ENCODE assay signal across 9 cellular contexts in genomic region chr12:51823875-51824565, GRCh38. TPM values are rescaled to one million over a fixed set of nuclear protein-coding genes. Genes with fewer than 3 reads are reported as not detected.
A peak's percentile ranks its signal among the peaks of the same experiment; 100 is the strongest.
DNase-seq lines count a peak whose midpoint lies in the region; ATAC-seq, FAIRE-seq and TF ChIP-seq lines count a peak whose summit lies in the region.
"Had no signal": no experiment of that assay in that cellular context is flagged by ENCODE, and none has a peak within 500 bp of the region (broad histone marks: within the 10 kb centered on the region; RNA-seq: fewer than 3 reads in every experiment).

No MANE protein-coding gene starts in this region.

- no peak for ATAC-seq in CD8-positive, alpha-beta T cell
- peak; percentile 67 for ATAC-seq in HCT116
- peak; percentile 86 for ATAC-seq in K562
- no peak for ATAC-seq in GM19324 (IDR thresholded peaks at IDR 0.05; ENCODE audit: low FRiP score, unreplicated experiment)
- no peak for ATAC-seq in GM21447 (IDR thresholded peaks at IDR 0.05; ENCODE audit: unreplicated experiment)

- no peaks in the 10 kb centered on the region for H3K79me2 ChIP-seq in HCT116 (ENCODE audit: insufficient read depth, low read length)
- H3K79me2 ChIP-seq in K562 (ENCODE audit: control insufficient read depth, insufficient read depth, low read length), result no peaks in the 10 kb centered on the region
- H3K79me2 ChIP-seq in keratinocyte (ENCODE audit: control insufficient read depth, insufficient read depth, low read length), result no peaks in the 10 kb centered on the region

- TF ChIP-seq RAD21 in HCT116 (IDR thresholded peaks at IDR 0.05; ENCODE audit: low read depth) (peak; percentile 86), K562 (CRISPR knock-in tag; conservative IDR thresholded peaks at IDR 0.05 in 1 of 2, IDR thresholded peaks at IDR 0.05 in 1 of 2) (peak; percentile 43 to 69)

- RAD21 ChIA-PET in HCT116 (lab: Charles Lee; ENCODE audit: low non-redundant PET in 1 of 2, low total read pairs in 2 of 2, uncharacterized antibody in 2 of 2, unreplicated experiment in 2 of 2), result interaction anchor here (0.8 to 1.4 kb wide), 4 partner anchors 51 to 453 kb away, joined by 3 to 4 read pairs (median 4); no protein-coding TSS in a partner anchor

- TF ChIP-seq POLR2A in HCT116 (IDR thresholded peaks at IDR 0.05; ENCODE audit: borderline replicate concordance, extremely low read depth, insufficient read depth, insufficient read length), result no peak
- TF ChIP-seq POLR2A in K562 (conservative IDR thresholded peaks at IDR 0.05), result no peak

- FAIRE-seq in K562 (lab: Jason Lieb, UNC), result peak; percentile 97
- FAIRE-seq in keratinocyte (lab: Jason Lieb, UNC), result peak; percentile 98
- peak; percentile 59 for FAIRE-seq in urothelium cell line (lab: Jason Lieb, UNC)

- peak overlapping the region; percentile 62 for H3K27ac Mint-ChIP-seq in CD8-positive, alpha-beta T cell

- H2AFZ ChIP-seq in HCT116 (ENCODE audit: low read depth, low read length, poor library complexity, severe bottlenecking), result no peak overlapping the region
- H2AFZ ChIP-seq in K562 (ENCODE audit: low read depth, low read length), result no peak overlapping the region
- no peak overlapping the region for H2AFZ ChIP-seq in keratinocyte (ENCODE audit: control insufficient read depth, low read length)

- H4K20me1 ChIP-seq in HCT116 (ENCODE audit: insufficient read depth) (no peaks in the 10 kb centered on the region), K562 (replicated peaks; ENCODE audit: control insufficient read depth, insufficient read depth, low read length) (no peaks in the 10 kb centered on the region), keratinocyte (ENCODE audit: control insufficient read depth, extremely low read depth, insufficient read depth, low read length) (no peaks in the 10 kb centered on the region)

- peaks cover 41% of the 10 kb centered on the region for H3K4me1 Mint-ChIP-seq in CD8-positive, alpha-beta T cell (ENCODE audit: low read depth)

- no peaks in the 10 kb centered on the region for H3K27me3 ChIP-seq in CD8-positive, alpha-beta T cell (ENCODE audit: insufficient read depth, low read length)
- H3K27me3 ChIP-seq in HCT116 (ENCODE audit: insufficient read depth, low read length), result no peaks in the 10 kb centered on the region
- peaks cover 5 to 57% of the 10 kb centered on the region in 2 experiments; a peak in 4 of 5 replicates for H3K27me3 ChIP-seq in K562 (ENCODE audit: control insufficient read depth in 2 of 2, insufficient read depth in 2 of 2, low read length in 2 of 2)
- peaks cover 42% of the 10 kb centered on the region for H3K27me3 ChIP-seq in keratinocyte (ENCODE audit: control insufficient read depth, extremely low read depth, insufficient read depth, low read length)

- 3% methylated on average over 6 of the region's 6 CpGs for WGBS in K562 (ENCODE audit: insufficient coverage, low coverage, missing lambda C conversion rate)

- no TSS peak for BruUV-seq in HCT116 (replicated peaks; lab: Mats Ljungman, UMichigan)
- BruUV-seq in K562 (replicated peaks; lab: Mats Ljungman, UMichigan), result no TSS peak

- TF ChIP-seq CTCF in CD8-positive, alpha-beta T cell (IDR thresholded peaks at IDR 0.05), result peak; percentile 18
- TF ChIP-seq CTCF in HCT116 (IDR thresholded peaks at IDR 0.05 in 2 of 3, conservative IDR thresholded peaks at IDR 0.05 in 1 of 3; ENCODE audit: borderline replicate concordance in 1 of 3, insufficient read depth in 1 of 3, low read depth in 2 of 3, low read length in 2 of 3), result peak; percentile 67 to 74 (median 69)
- TF ChIP-seq CTCF in K562 (IDR thresholded peaks at IDR 0.05 in 2 of 3, conservative IDR thresholded peaks at IDR 0.05 in 1 of 3; ENCODE audit: insufficient read depth in 2 of 3, low read depth in 1 of 3, low read length in 3 of 3), result peak; percentile 70 to 76 (median 74)
- TF ChIP-seq CTCF in keratinocyte (optimal IDR thresholded peaks at IDR 0.05 in 1 of 3, IDR thresholded peaks at IDR 0.05 in 1 of 3, conservative IDR thresholded peaks at IDR 0.05 in 1 of 3; ENCODE audit: extremely low read depth in 1 of 3, insufficient read depth in 2 of 3, low read length in 3 of 3), result peak; percentile 75 to 86 (median 82)

- in situ Hi-C loops in K562 (cut with MboI), result no loop called here

- H3K36me3 Mint-ChIP-seq in CD8-positive, alpha-beta T cell, result no peaks in the 10 kb centered on the region

- H3K9me2 ChIP-seq in HCT116 (ENCODE audit: insufficient read depth), result no peaks in the 10 kb centered on the region

- H3K4me3 Mint-ChIP-seq in CD8-positive, alpha-beta T cell, result no peak overlapping the region

- peak in 2 of 7 experiments; percentile 22 to 27 for DNase-seq in CD8-positive, alpha-beta T cell
- DNase-seq in HCT116 (ENCODE audit: low read depth, low spot score) (peak; percentile 59), NCI-H510A treated with DMSO at 0.1 percent for 48 hours (lab: John Stamatoyannopoulos, UW) (peak; percentile 73), K562 (ENCODE audit: extremely low read depth in 1 of 4, low spot score in 3 of 4) (peak in 2 of 4 experiments; percentile 48 to 69), keratinocyte (ENCODE audit: low read depth, low spot score) (no peak), urothelium cell line (ENCODE audit: low spot score) (peak; percentile 71)

- H3K9ac ChIP-seq in HCT116 (ENCODE audit: low read length) (no peak overlapping the region), K562 (ENCODE audit: insufficient read depth in 1 of 2, low read depth in 2 of 2, low read length in 2 of 2) (no peak overlapping the region), keratinocyte (ENCODE audit: control insufficient read depth, extremely low read depth, insufficient read depth, low read length) (no peak overlapping the region)

- H3K9me1 ChIP-seq in K562 (ENCODE audit: control insufficient read depth, insufficient read depth, low read length) (no peaks in the 10 kb centered on the region), keratinocyte (ENCODE audit: control insufficient read depth, extremely low read depth, insufficient read depth, low read length) (no peaks in the 10 kb centered on the region)

- H3K4me1 ChIP-seq in CD8-positive, alpha-beta T cell (ENCODE audit: insufficient read depth, low read length), result peaks cover 23% of the 10 kb centered on the region
- H3K4me1 ChIP-seq in HCT116 (ENCODE audit: control insufficient read depth in 1 of 2, insufficient read depth in 2 of 2, low read length in 2 of 2) (peaks cover 10 to 26% of the 10 kb centered on the region in 2 experiments), K562 (replicated peaks in 1 of 2; ENCODE audit: control insufficient read depth in 2 of 2, insufficient read depth in 2 of 2, low read length in 2 of 2) (peaks cover 12 to 23% of the 10 kb centered on the region in 2 experiments; a peak in 4 of 5 replicates), keratinocyte (ENCODE audit: control insufficient read depth, extremely low read depth, insufficient read depth, low read length) (peaks cover 12% of the 10 kb centered on the region)

- intact Hi-C loops in CD8-positive, alpha-beta T cell (cut with DNase I, micrococcal nuclease), result loop anchor here (1.0 to 10.0 kb wide), 5 partner anchors 63 to 403 kb away; partner anchors contain the start of genes ANKRD33 (in 1 of the 2), SCN8A (in 1 of the 2) and SLC4A8 (in 1 of the 2)
- intact Hi-C loops in HCT116 (cut with micrococcal nuclease), result loop anchor here (1.0 to 2.0 kb wide), 2 partner anchors 291 to 403 kb away; no protein-coding TSS in a partner anchor
- intact Hi-C loops in K562 (cut with micrococcal nuclease), result loop anchor here (5.0 to 10.0 kb wide), 3 partner anchors 53 to 402 kb away; partner anchors contain the start of gene SLC4A8

- H3K4me2 ChIP-seq in HCT116 (ENCODE audit: low read length), result no peak overlapping the region
- no peak overlapping the region for H3K4me2 ChIP-seq in K562 (ENCODE audit: insufficient read depth, low read length)
- H3K4me2 ChIP-seq in keratinocyte (ENCODE audit: control insufficient read depth, extremely low read depth, insufficient read depth, low read depth, low read length), result no peak overlapping the region

- no peaks in the 10 kb centered on the region for H3K9me3 ChIP-seq in CD8-positive, alpha-beta T cell (ENCODE audit: low read length)
- H3K9me3 ChIP-seq in HCT116 (ENCODE audit: control insufficient read depth in 1 of 2, insufficient read depth in 1 of 2, low read depth in 1 of 2, low read length in 2 of 2) (no peaks in the 10 kb centered on the region), K562 (replicated peaks; ENCODE audit: control insufficient read depth, insufficient read depth, low read depth, low read length) (no peaks in the 10 kb centered on the region), keratinocyte (ENCODE audit: control insufficient read depth, low read depth, low read length) (no peaks in the 10 kb centered on the region)
- H3K9me3 ChIP-seq: neutrophil had no signal

- no peak overlapping the region for H3K27ac ChIP-seq in CD8-positive, alpha-beta T cell (ENCODE audit: low read depth, low read length)
- H3K27ac ChIP-seq in HCT116 (ENCODE audit: low read depth, low read length) (no peak overlapping the region), K562 (ENCODE audit: extremely low read depth, low read depth, low read length) (no peak overlapping the region), keratinocyte (ENCODE audit: control insufficient read depth, insufficient read depth, low read length) (no peak overlapping the region)
- H3K27ac ChIP-seq: neutrophil had no signal

- dilution Hi-C loops in keratinocyte (cut with MboI; ENCODE audit: extremely low pct_ligation_motif_present, low sequenced_read_pairs), result no loop called here

- CTCF ChIA-PET in CD8-positive, alpha-beta T cell (lab: Charles Lee), result interaction anchor here (0.6 to 2.4 kb wide), 17 partner anchors 8 to 549 kb away, joined by 3 to 17 read pairs (median 4); a partner anchor contains a TSS
- CTCF ChIA-PET in HCT116 (lab: Charles Lee), result interaction anchor here (0.7 to 2.4 kb wide), 20 partner anchors 8 to 555 kb away, joined by 3 to 54 read pairs (median 5); partner anchors contain the start of gene SLC4A8
- CTCF ChIA-PET in K562 (lab: Yijun Ruan, JAX; ENCODE audit: low intra/inter-chr PET ratio), result interaction anchor here (1.2 kb wide), 1 partner anchor 402 kb away, joined by 6 read pairs; no protein-coding TSS in a partner anchor

- H3K36me3 ChIP-seq in CD8-positive, alpha-beta T cell (ENCODE audit: insufficient read depth, low read length), result no peaks in the 10 kb centered on the region
- no peaks in the 10 kb centered on the region for H3K36me3 ChIP-seq in HCT116 (ENCODE audit: control insufficient read depth in 1 of 2, insufficient read depth in 2 of 2, low read length in 2 of 2)
- no peaks in the 10 kb centered on the region for H3K36me3 ChIP-seq in K562 (ENCODE audit: control insufficient read depth, insufficient read depth, low read length)
- H3K36me3 ChIP-seq in keratinocyte (ENCODE audit: control insufficient read depth in 2 of 2, extremely low read depth in 1 of 2, insufficient read depth in 2 of 2, low read length in 2 of 2), result no peaks in the 10 kb centered on the region
- H3K36me3 ChIP-seq: neutrophil had no signal

- POLR2A ChIA-PET in CD8-positive, alpha-beta T cell (lab: Charles Lee), result interaction anchor here (1.0 to 1.9 kb wide), 3 partner anchors 9 to 151 kb away, joined by 3 to 8 read pairs (median 3); a partner anchor contains a TSS
- POLR2A ChIA-PET in HCT116 (lab: Charles Lee) (interaction anchor here (1.0 kb wide), 1 partner anchor 403 kb away, joined by 3 read pairs; no protein-coding TSS in a partner anchor), K562 (lab: Yijun Ruan, JAX) (interaction anchor here (0.7 to 0.9 kb wide), 2 partner anchors 11 to 18 kb away, joined by 3 to 4 read pairs; no protein-coding TSS in a partner anchor)

- H3K4me3 ChIP-seq in CD8-positive, alpha-beta T cell (ENCODE audit: low read depth, low read length), result no peak overlapping the region
- H3K4me3 ChIP-seq in HCT116 (replicated peaks in 1 of 2; ENCODE audit: low read depth in 1 of 2, low read length in 2 of 2), result no peak overlapping the region
- H3K4me3 ChIP-seq in K562, result no peak overlapping the region
- no peak overlapping the region for H3K4me3 ChIP-seq in keratinocyte (ENCODE audit: control insufficient read depth in 2 of 3, extremely low read depth in 1 of 3, insufficient read depth in 2 of 3, low read depth in 1 of 3, low read length in 3 of 3)

- no peaks in the 10 kb centered on the region for H3K27me3 Mint-ChIP-seq in CD8-positive, alpha-beta T cell (ENCODE audit: low read depth)

- no peaks in the 10 kb centered on the region for H3K9me3 Mint-ChIP-seq in CD8-positive, alpha-beta T cell

- TF ChIP-seq EP300 in K562 (IDR thresholded peaks at IDR 0.05; ENCODE audit: low read length), result no peak

RNA-seq across cellular contexts. Expression of gene FIGNL2, which starts 24.5 kb away (rescaled TPM):
- total RNA-seq in CD8-positive, alpha-beta T cell, result 1 to 10 TPM; 1.5 to 1.9 TPM
- total RNA-seq in HCT116 (2021; ENCODE audit: unreplicated experiment) (0.27 TPM), K562 (2014; rRNA removed) (not detected in 2 replicates), K562 (2014; rRNA removed; fragmentation: Illumina TruSeq; extraction: Trizol) (not detected in 2 replicates), K562 (2015; rRNA removed; fragmentation: Illumina TruSeq; extraction: Trizol) (not detected in 2 replicates), K562 (2021) (not detected in 2 replicates)
- polyA plus RNA-seq in HCT116 (2012), result 0.04 and 0.05 TPM in 2 replicates
- total RNA-seq in K562 (2011; cell fraction: chromatin; rRNA removed; ENCODE audit: low replicate concordance), result 0.07 TPM in 1 of 2 replicates, not detected in the other
- total RNA-seq in K562 (2011; cell fraction: nucleolus; rRNA removed), result 0.17 TPM in 1 of 2 replicates, not detected in the other
- not detected in 2 replicates for total RNA-seq in K562 (2011; cell fraction: nucleoplasm; rRNA removed)
- polyA plus RNA-seq in K562 (2011; rRNA removed) (0.01 TPM in 1 of 2 replicates, not detected in the other), K562 (2014; fragmentation: Illumina TruSeq; extraction: Trizol) (not detected in 2 replicates), K562 (2014; fragmentation: Nextera tagmentation; extraction: Ambion mirVana) (not detected), K562 (2014; rRNA removed) (not detected in 2 replicates), keratinocyte (not detected in 3 replicates)
- 0.01 TPM in 1 of 2 replicates, not detected in the other for polyA plus RNA-seq in K562 (2011; cell fraction: cytosol; rRNA removed)
- polyA plus RNA-seq in K562 (2011; cell fraction: nucleus; rRNA removed), result 0.04 TPM in 1 of 2 replicates, not detected in the other
- not detected in 2 replicates for polyA plus RNA-seq in K562 (2012)
- not detected in 2 replicates for polyA minus RNA-seq in K562 (2011; rRNA and poly(A)+ RNA removed)
- polyA minus RNA-seq in K562 (2011; cell fraction: cytosol; rRNA and poly(A)+ RNA removed), result not detected in 2 replicates
- not detected in 2 replicates for polyA minus RNA-seq in K562 (2011; cell fraction: nucleus; rRNA and poly(A)+ RNA removed)
- polyA plus RNA-seq in keratinocyte (2011; ENCODE audit: low read depth), result not detected
- not detected in 2 replicates for polyA plus RNA-seq in keratinocyte (2011; cell fraction: cytosol; rRNA removed)
- polyA plus RNA-seq in keratinocyte (2011; cell fraction: nucleus; rRNA removed), result not detected in 2 replicates
- not detected in 2 replicates for polyA plus RNA-seq in keratinocyte (2012; ENCODE audit: low replicate concordance)
- not detected in 3 replicates for polyA minus RNA-seq in keratinocyte
- not detected for polyA minus RNA-seq in keratinocyte (2011; cell fraction: cytosol; rRNA and poly(A)+ RNA removed)
- polyA minus RNA-seq in keratinocyte (2011; cell fraction: nucleus; rRNA and poly(A)+ RNA removed), result not detected in 2 replicates

Comparison
In these comparisons a context has a peak if more than half of its experiments do, and no peak if none do; other contexts are left out.
1. ATAC-seq: peak in HCT116 (single experiment) and K562 (single experiment); none in CD8-positive, alpha-beta T cell (single experiment), GM19324 (single experiment) and GM21447 (single experiment).
2. CTCF ChIP-seq: peak in every context shown above with its lines; median percentile 82 in keratinocyte; 74 in K562; 69 in HCT116; 18 in CD8-positive, alpha-beta T cell.